22 cellular contexts compared by ENCODE assay signal in genomic region chr4:3422241-3422801, GRCh38. TPM values are rescaled to one million over a fixed set of nuclear protein-coding genes. Genes with fewer than 3 reads are reported as not detected.
"Had no signal": no experiment of that assay in that cellular context is flagged by ENCODE, and none has a peak within 500 bp of the region (broad histone marks: within the 10 kb centered on the region; RNA-seq: fewer than 3 reads in every experiment).

No MANE protein-coding gene starts in this region.

- H3K4me3 ChIP-seq: MG63, Peyer's patch, SK-N-MC had no signal

- ATAC-seq: activated CD8-positive, alpha-beta T cell treated with anti-CD3 and anti-CD28 coated beads for 36 hours; activated T-cell treated with anti-CD3 and anti-CD28 coated beads, Interleukin-2, amount 50 U/mL, for 72 hours; T-cell had no signal

- H3K9me3 Mint-ChIP-seq: activated CD8-positive, alpha-beta T cell treated with anti-CD3 and anti-CD28 coated beads for 36 hours; activated naive CD4-positive, alpha-beta T cell treated with anti-CD3 and anti-CD28 coated beads, Interleukin-2, amount 10 ng/mL, durations not matched to agents 7 days and 5 days; activated naive CD8-positive, alpha-beta T cell treated with anti-CD3 and anti-CD28 coated beads for 36 hours; activated T-cell treated with anti-CD3 and anti-CD28 coated beads, Interleukin-2, amount 50 U/mL, for 72 hours; activated T-helper 2 cell treated with anti-CD3 and anti-CD28 coated beads, Interferon-gamma antibody, Interleukin-2, Interleukin-4, amounts not matched to agents 10 μg/mL and 5 μg/mL and 100 μg/mL, durations not matched to agents 14 hours and 24 hours and 36 hours; T-cell had no signal

- H3K4me1 ChIP-seq: Peyer's patch had no signal

- H3K27me3 Mint-ChIP-seq: activated CD8-positive, alpha-beta T cell treated with anti-CD3 and anti-CD28 coated beads for 36 hours; activated naive CD4-positive, alpha-beta T cell treated with anti-CD3 and anti-CD28 coated beads, Interleukin-2, amount 10 ng/mL, durations not matched to agents 7 days and 5 days; activated naive CD8-positive, alpha-beta T cell treated with anti-CD3 and anti-CD28 coated beads for 36 hours; T-cell had no signal

- DNase-seq: activated CD4-positive, alpha-beta T cell treated with anti-CD3 and anti-CD28 coated beads for 4 hours; activated CD8-positive, alpha-beta memory T cell treated with anti-CD3 and anti-CD28 coated beads, Interleukin-2, amount 50 U/mL, for 4 hours; activated CD8-positive, alpha-beta T cell treated with anti-CD3 and anti-CD28 coated beads for 36 hours; activated gamma-delta T cell treated with Interleukin-2 at 50 U/mL for 16 hours; activated naive CD4-positive, alpha-beta T cell treated with anti-CD3 and anti-CD28 coated beads, Interleukin-2, amount 10 ng/mL, durations not matched to agents 7 days and 5 days; activated naive CD8-positive, alpha-beta T cell treated with anti-CD3 and anti-CD28 coated beads for 36 hours; activated T-cell treated with anti-CD3 and anti-CD28 coated beads, Interleukin-2, amount 50 U/mL, for 72 hours; MG63; MV-4-11; NCI-H1092 treated with DMSO at 0.1 percent for 48 hours; NCI-H1436; NCI-H1694 treated with DMSO at 0.1 percent for 48 hours; NCI-H2029 treated with DMSO at 0.1 percent for 48 hours; NCI-H510A treated with DMSO at 0.1 percent for 48 hours; NCI-H69; Peyer's patch; T-cell; T-helper 2 cell; T1000 had no signal

- H3K36me3 ChIP-seq: MG63 had no signal

- H3K36me3 Mint-ChIP-seq: activated naive CD4-positive, alpha-beta T cell treated with anti-CD3 and anti-CD28 coated beads, Interleukin-2, amount 10 ng/mL, durations not matched to agents 7 days and 5 days; activated naive CD8-positive, alpha-beta T cell treated with anti-CD3 and anti-CD28 coated beads for 36 hours had no signal

- H3K4me3 Mint-ChIP-seq: activated CD8-positive, alpha-beta T cell treated with anti-CD3 and anti-CD28 coated beads for 36 hours; activated naive CD4-positive, alpha-beta T cell treated with anti-CD3 and anti-CD28 coated beads, Interleukin-2, amount 10 ng/mL, durations not matched to agents 7 days and 5 days; activated naive CD8-positive, alpha-beta T cell treated with anti-CD3 and anti-CD28 coated beads for 36 hours; activated T-cell treated with anti-CD3 and anti-CD28 coated beads, Interleukin-2, amount 50 U/mL, for 72 hours; T-cell had no signal

- H3K27ac ChIP-seq: Peyer's patch, SK-N-MC, VCaP had no signal

- H3K4me1 Mint-ChIP-seq: activated naive CD4-positive, alpha-beta T cell treated with anti-CD3 and anti-CD28 coated beads, Interleukin-2, amount 10 ng/mL, durations not matched to agents 7 days and 5 days; activated naive CD8-positive, alpha-beta T cell treated with anti-CD3 and anti-CD28 coated beads for 36 hours; T-cell had no signal

- H3K27ac Mint-ChIP-seq: activated CD8-positive, alpha-beta T cell treated with anti-CD3 and anti-CD28 coated beads for 36 hours; activated naive CD4-positive, alpha-beta T cell treated with anti-CD3 and anti-CD28 coated beads, Interleukin-2, amount 10 ng/mL, durations not matched to agents 7 days and 5 days; activated naive CD8-positive, alpha-beta T cell treated with anti-CD3 and anti-CD28 coated beads for 36 hours; activated T-cell treated with anti-CD3 and anti-CD28 coated beads, Interleukin-2, amount 50 U/mL, for 72 hours; activated T-helper 2 cell treated with anti-CD3 and anti-CD28 coated beads, Interferon-gamma antibody, Interleukin-2, Interleukin-4, amounts not matched to agents 10 μg/mL and 5 μg/mL and 100 μg/mL, durations not matched to agents 14 hours and 24 hours and 36 hours; T-cell had no signal

- H3K27me3 ChIP-seq: MG63, Peyer's patch had no signal

- H3K9me3 ChIP-seq: MG63, Peyer's patch had no signal

RNA-seq across cellular contexts. Expression of gene HGFAC, which starts 19.4 kb away (rescaled TPM):
- total RNA-seq: activated CD8-positive, alpha-beta T cell treated with anti-CD3 and anti-CD28 coated beads for 36 hours; activated naive CD8-positive, alpha-beta T cell treated with anti-CD3 and anti-CD28 coated beads for 36 hours; activated T-helper 2 cell treated with anti-CD3 and anti-CD28 coated beads, Interferon-gamma antibody, Interleukin-2, Interleukin-4, amounts not matched to agents 10 μg/mL and 5 μg/mL and 100 μg/mL, durations not matched to agents 14 hours and 24 hours and 36 hours; Peyer's patch had no signal

RNA-seq across cellular contexts. Expression of gene DOK7, which starts 40.8 kb away (rescaled TPM):
- total RNA-seq: activated CD8-positive, alpha-beta T cell treated with anti-CD3 and anti-CD28 coated beads for 36 hours; activated naive CD8-positive, alpha-beta T cell treated with anti-CD3 and anti-CD28 coated beads for 36 hours; activated T-cell treated with anti-CD3 and anti-CD28 coated beads, Interleukin-2, amount 50 U/mL, for 72 hours; activated T-helper 2 cell treated with anti-CD3 and anti-CD28 coated beads, Interferon-gamma antibody, Interleukin-2, Interleukin-4, amounts not matched to agents 10 μg/mL and 5 μg/mL and 100 μg/mL, durations not matched to agents 14 hours and 24 hours and 36 hours had no signal
